2 cellular contexts compared by ENCODE assay signal in genomic region chr1:87682565-87682964, GRCh38.
TF ChIP-seq lines count a peak whose summit lies in the region.

No MANE protein-coding gene starts in this region.

TF ChIP-seq in HepG2, 621 proteins besides CTCF, POLR2A, EP300 and RAD21:
- TF ChIP-seq STAG1 (CRISPR knock-in tag; IDR thresholded peaks at IDR 0.05), result peak; percentile 66
- TF ChIP-seq SNAPC4 (CRISPR knock-in tag; IDR thresholded peaks at IDR 0.05), result no peak

TF ChIP-seq in H1, 55 proteins besides CTCF, POLR2A, EP300 and RAD21:
- no peak for TF ChIP-seq USF2 (IDR thresholded peaks at IDR 0.05; ENCODE audit: low read length)
- no peak for TF ChIP-seq HDAC6 (IDR thresholded peaks at IDR 0.05; ENCODE audit: low read depth, low read length)
- no peak for TF ChIP-seq SP2 (IDR thresholded peaks at IDR 0.05; ENCODE audit: low read length)
- no peak for TF ChIP-seq GTF2F1 (IDR thresholded peaks at IDR 0.05; ENCODE audit: borderline replicate concordance, low read depth, low read length)
- TF ChIP-seq TEAD4 (IDR thresholded peaks at IDR 0.05; ENCODE audit: low read depth, low read length), result no peak
- no peak for TF ChIP-seq SP4 (IDR thresholded peaks at IDR 0.05; ENCODE audit: low read length)
- no peak for TF ChIP-seq TAF1 (IDR thresholded peaks at IDR 0.05; ENCODE audit: low read depth, low read length)
- TF ChIP-seq SIN3A (conservative IDR thresholded peaks at IDR 0.05 in 1 of 2, IDR thresholded peaks at IDR 0.05 in 1 of 2; ENCODE audit: low read depth in 1 of 2, low read length in 2 of 2), result no peak
- TF ChIP-seq SRF (IDR thresholded peaks at IDR 0.05; ENCODE audit: low read depth, low read length), result no peak
- no peak for TF ChIP-seq JUN (IDR thresholded peaks at IDR 0.05; ENCODE audit: low read depth, low read length)
- no peak for TF ChIP-seq E2F6 (IDR thresholded peaks at IDR 0.05)
- TF ChIP-seq CHD7 (IDR thresholded peaks at IDR 0.05; ENCODE audit: insufficient replicate concordance, low read length), result no peak
- no peak for TF ChIP-seq MAX (IDR thresholded peaks at IDR 0.05)
- TF ChIP-seq HDAC2 (IDR thresholded peaks at IDR 0.05; ENCODE audit: borderline replicate concordance in 1 of 2, low read depth in 2 of 2, low read length in 2 of 2), result no peak
